In genomic region chr1:89566761-89567174, GRCh38 we compare ENCODE assay signal across 10 cellular contexts. TPM values are rescaled to one million over a fixed set of nuclear protein-coding genes. Genes with fewer than 3 reads are reported as not detected.
DNase-seq lines count a peak whose midpoint lies in the region; ATAC-seq, FAIRE-seq and TF ChIP-seq lines count a peak whose summit lies in the region.
"Had no signal": no experiment of that assay in that cellular context is flagged by ENCODE, and none has a peak within 500 bp of the region (broad histone marks: within the 10 kb centered on the region; RNA-seq: fewer than 3 reads in every experiment).

No MANE protein-coding gene starts in this region.

- H3K9me3 ChIP-seq in kidney (ENCODE audit: control insufficient read depth in 1 of 2, low read length in 2 of 2), result no peaks in the 10 kb centered on the region
- H3K9me3 ChIP-seq: SJSA1 had no signal

- TF ChIP-seq CTCF in kidney (IDR thresholded peaks at IDR 0.05; ENCODE audit: borderline replicate concordance, extremely low read depth, insufficient read depth), result no peak

- CTCF ChIA-PET in HEK293T (lab: Yijun Ruan, JAX), result interaction anchor here (1.6 kb wide), 1 partner anchor 37 kb away, joined by 4 read pairs; no protein-coding TSS in a partner anchor

- intact Hi-C loops in kidney (cut with DNase I) (no loop called here), sciatic nerve (cut with DNase I) (no loop called here)

- H3K27ac ChIP-seq in caudate nucleus (ENCODE audit: low read depth, low read length) (peak overlapping the region; percentile 95), kidney (ENCODE audit: low read depth in 2 of 2, low read length in 2 of 2) (peak overlapping the region; percentile 80 to 81)
- H3K27ac ChIP-seq: SJSA1 had no signal

- POLR2A ChIA-PET in HEK293T (lab: Yijun Ruan, JAX), result interaction anchor here (1.3 kb wide), 1 partner anchor 16 kb away, joined by 4 read pairs; no protein-coding TSS in a partner anchor

- H3K4me3 ChIP-seq in kidney (ENCODE audit: low read length in 2 of 2), result peak overlapping the region; percentile 1 to 40
- H3K4me3 ChIP-seq: SJSA1 had no signal

- DNase-seq in HEK293T (ENCODE audit: extremely low spot score), result peak; percentile 38
- DNase-seq in caudate nucleus (lab: John Stamatoyannopoulos, UW), result peak in 22 of 61 donors; percentile 5 to 52 (median 30)
- DNase-seq in kidney, result peak; percentile 82
- peak; percentile 68 for DNase-seq in sciatic nerve (ENCODE audit: low spot score)
- no peak for DNase-seq in NCI-H2196 (lab: John Stamatoyannopoulos, UW; ENCODE audit: unreplicated experiment)
- DNase-seq in activated CD4-positive, alpha-beta T cell treated with anti-CD3 and anti-CD28 coated beads, Interleukin-2, amount 50 U/mL, for 4 hours, result no peak
- DNase-seq: DMS79 had no signal

- peaks cover 5 to 18% of the 10 kb centered on the region in 2 donors for H3K4me1 ChIP-seq in kidney (ENCODE audit: control insufficient read depth in 1 of 2, insufficient read depth in 1 of 2, low read depth in 1 of 2, low read length in 2 of 2)
- H3K4me1 ChIP-seq: SJSA1 had no signal

- peak overlapping the region; percentile 25 to 34 for H3K9ac ChIP-seq in kidney (ENCODE audit: low read length in 2 of 2)

- ATAC-seq in sciatic nerve (peak; percentile 98), HG02885 (IDR thresholded peaks at IDR 0.05; ENCODE audit: poor library complexity, unreplicated experiment) (no peak), HG03571 (IDR thresholded peaks at IDR 0.05; ENCODE audit: unreplicated experiment) (no peak)

- FAIRE-seq in kidney (lab: Jason Lieb, UNC), result peak; percentile 86

- no peaks in the 10 kb centered on the region for H3K36me3 ChIP-seq in kidney (ENCODE audit: control insufficient read depth in 1 of 2, insufficient read depth in 2 of 2, low read length in 2 of 2)
- H3K36me3 ChIP-seq: SJSA1 had no signal

TF ChIP-seq in HEK293T, 16 proteins besides CTCF, POLR2A, EP300 and RAD21:
- TF ChIP-seq FOXM1 (IDR thresholded peaks at IDR 0.05; ENCODE audit: borderline replicate concordance) (no peak), PKNOX1 (IDR thresholded peaks at IDR 0.05) (no peak), HDGF (IDR thresholded peaks at IDR 0.05; ENCODE audit: borderline replicate concordance) (no peak), NFRKB (IDR thresholded peaks at IDR 0.05) (no peak), TARDBP (IDR thresholded peaks at IDR 0.05) (no peak), SUZ12 (IDR thresholded peaks at IDR 0.05) (no peak), LEF1 (IDR thresholded peaks at IDR 0.05; ENCODE audit: borderline replicate concordance) (no peak), ELF4 (IDR thresholded peaks at IDR 0.05) (no peak), SP1 (IDR thresholded peaks at IDR 0.05) (no peak), ZNF384 (IDR thresholded peaks at IDR 0.05) (no peak), FOXA1 (IDR thresholded peaks at IDR 0.05) (no peak), ARNT (IDR thresholded peaks at IDR 0.05) (no peak), L3MBTL2 (conservative IDR thresholded peaks at IDR 0.05) (no peak), CTBP1 (IDR thresholded peaks at IDR 0.05; ENCODE audit: borderline replicate concordance) (no peak)

RNA-seq across cellular contexts. Expression of gene LRRC8B, which starts 42.1 kb away (rescaled TPM):
- total RNA-seq in kidney, result 15.1 TPM
- polyA plus RNA-seq in kidney (ENCODE audit: insufficient read depth, low read depth, low replicate concordance), result 2.4 TPM
- 21.9 TPM for total RNA-seq in sciatic nerve

Comparison
In these comparisons a context has a peak if more than half of its experiments do, and no peak if none do; other contexts are left out.
1. DNase-seq: peak in HEK293T (single experiment), kidney (single experiment) and sciatic nerve (single experiment); none in NCI-H2196 (single experiment) and activated CD4-positive, alpha-beta T cell treated with anti-CD3 and anti-CD28 coated beads, Interleukin-2, amount 50 U/mL, for 4 hours (0 of 2).